In the genomic region with DNA sequence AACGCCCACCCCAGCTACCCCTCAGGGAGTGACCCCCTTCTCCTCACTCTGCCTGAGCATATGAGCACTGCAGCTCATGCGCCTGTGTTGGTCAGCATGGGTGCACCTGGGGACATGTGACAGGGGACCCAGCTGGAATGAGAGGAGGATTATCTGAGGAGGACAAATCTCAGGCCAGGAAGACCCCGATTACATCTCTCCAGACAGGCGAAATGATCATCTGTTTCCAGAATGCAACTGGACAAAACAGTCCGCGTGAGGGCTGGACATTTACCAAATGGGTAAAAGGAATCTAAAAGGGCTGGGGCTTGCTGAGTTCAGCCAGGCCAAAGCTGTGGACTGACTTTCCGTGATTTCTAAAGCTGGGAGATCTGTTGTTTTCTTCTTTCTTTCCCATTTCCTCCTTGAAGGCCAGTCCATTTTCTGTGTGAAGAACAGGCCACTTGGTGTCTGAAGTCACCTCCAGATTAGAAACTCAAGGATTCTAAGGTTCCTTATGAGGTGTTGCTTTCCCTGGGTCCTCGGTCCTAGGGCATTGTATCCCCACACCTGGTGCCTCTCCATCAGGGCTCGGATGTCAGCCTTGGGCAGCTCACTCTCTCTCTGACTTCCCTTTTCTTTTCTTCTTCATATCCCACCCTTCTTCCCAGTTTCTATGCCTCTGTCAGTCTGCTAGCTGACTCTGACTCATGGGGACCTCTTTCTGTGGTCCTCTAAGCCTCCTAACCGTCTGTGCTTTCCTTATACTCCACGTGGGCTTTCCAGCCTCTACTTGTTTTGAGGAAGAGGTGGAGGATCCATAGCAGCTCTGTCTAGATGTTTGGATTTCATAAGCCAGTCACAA, we compare ENCODE assay signal across 11 cellular contexts. TPM values are rescaled to one million over a fixed set of nuclear protein-coding genes. Genes with fewer than 3 reads are reported as not detected.
DNase-seq lines count a peak whose midpoint lies in the region; ATAC-seq and TF ChIP-seq lines count a peak whose summit lies in the region.
"Had no signal": no experiment of that assay in that cellular context is flagged by ENCODE, and none has a peak within 500 bp of the region (broad histone marks: within the 10 kb centered on the region; RNA-seq: fewer than 3 reads in every experiment).

No MANE protein-coding gene starts in this region.

- H3K27ac ChIP-seq in RWPE2 (ENCODE audit: poor library complexity, severe bottlenecking): no peak overlapping the region
- H3K27ac ChIP-seq in colonic mucosa: peak overlapping the region; percentile 37
- H3K27ac ChIP-seq in left lung: peak overlapping the region; percentile 33 to 85
- H3K27ac ChIP-seq in spleen: peak overlapping the region in 6 of 8 donors; percentile 13 to 80 (median 32)

- H3K4me1 ChIP-seq in RWPE2 (ENCODE audit: insufficient read depth, poor library complexity, severe bottlenecking) (no peaks in the 10 kb centered on the region), colonic mucosa (no peaks in the 10 kb centered on the region), left lung (peaks cover 22 to 61% of the 10 kb centered on the region in 2 donors), spleen (peaks cover 0 to 71% (median 41%) of the 10 kb centered on the region in 6 donors)
- H3K4me1 ChIP-seq: pancreas had no signal

- 75 to 83% (median 78%) methylated on average over 11 of the region's 11 CpGs for WGBS in spleen, 5 donors

- DNase-seq in RWPE2 (ENCODE audit: low spot score) (no peak), colonic mucosa (no peak), left lung (no peak), spleen (no peak), GOT3 (lab: John Stamatoyannopoulos, UW) (no peak), germinal center (ENCODE audit: low spot score) (no peak), amniotic stem cell (lab: John Stamatoyannopoulos, UW) (no peak)
- DNase-seq in activated CD4-positive, alpha-beta T cell treated with anti-CD3 and anti-CD28 coated beads for 1 hour: no peak
- DNase-seq: activated B cell treated with CpG ODN at 0.5 μM for 24 hours, NCI-H2081 had no signal

- TF ChIP-seq POLR2A in spleen (IDR thresholded peaks at IDR 0.05): no peak

- ATAC-seq in RWPE2 (ENCODE audit: low read depth): peak; percentile 8; the same call in 1 of the 3 replicates
- ATAC-seq in left lung: peak; percentile 8

- intact Hi-C loops in colonic mucosa (cut with DNase I): no loop called here
- intact Hi-C loops in left lung (cut with DNase I): no loop called here
- intact Hi-C loops in spleen (cut with DNase I; ENCODE audit: low total_unique reads): no loop called here

- H3K4me3 ChIP-seq in RWPE2 (ENCODE audit: severe bottlenecking) (no peak overlapping the region), colonic mucosa (no peak overlapping the region), left lung (no peak overlapping the region), spleen (no peak overlapping the region)
- H3K4me3 ChIP-seq: pancreas had no signal

- H3K36me3 ChIP-seq in RWPE2 (ENCODE audit: low read depth) (no peaks in the 10 kb centered on the region), colonic mucosa (no peaks in the 10 kb centered on the region), left lung (no peaks in the 10 kb centered on the region), spleen (no peaks in the 10 kb centered on the region)
- H3K36me3 ChIP-seq: pancreas had no signal

- TF ChIP-seq CTCF in RWPE2 (IDR thresholded peaks at IDR 0.05; ENCODE audit: poor library complexity, severe bottlenecking) (no peak), colonic mucosa (IDR thresholded peaks at IDR 0.05) (no peak), left lung (IDR thresholded peaks at IDR 0.05) (no peak), spleen (IDR thresholded peaks at IDR 0.05 in 8 of 11, conservative IDR thresholded peaks at IDR 0.05 in 3 of 11) (no peak)

- peak overlapping the region in 1 of 2 donors; percentile 24 for H3K9ac ChIP-seq in colonic mucosa (ENCODE audit: low read depth in 2 of 2, low read length in 2 of 2)

- H3K27me3 ChIP-seq in RWPE2 (ENCODE audit: insufficient read depth, poor library complexity, severe bottlenecking) (no peaks in the 10 kb centered on the region), colonic mucosa (no peaks in the 10 kb centered on the region), left lung (no peaks in the 10 kb centered on the region), spleen (replicated peaks in 1 of 7) (peaks cover 0 to 4% (median 0%) of the 10 kb centered on the region in 7 donors)
- H3K27me3 ChIP-seq: pancreas had no signal

- H3K9me3 ChIP-seq in RWPE2 (ENCODE audit: severe bottlenecking): no peaks in the 10 kb centered on the region
- no peaks in the 10 kb centered on the region for H3K9me3 ChIP-seq in colonic mucosa
- H3K9me3 ChIP-seq in left lung: no peaks in the 10 kb centered on the region
- no peaks in the 10 kb centered on the region for H3K9me3 ChIP-seq in spleen
- H3K9me3 ChIP-seq: pancreas had no signal

RNA-seq across cellular contexts. Expression of a gene that starts 8.2 kb away (rescaled TPM):
- 10 to 100 TPM; 17.4 to 36.2 TPM for total RNA-seq in colonic mucosa
- total RNA-seq in left lung: 100 to 1,000 TPM; 162 to 172 TPM
- total RNA-seq in spleen: 100 to 1,000 TPM in 2 of 7 donors, 10 to 100 TPM in 5; 19.2 to 430 (median 46.7) TPM
- polyA plus RNA-seq in spleen: 10 to 100 TPM in 2 of 3 donors, 1 to 10 TPM in 1; 7.5 to 58.2 (median 16.7) TPM

RNA-seq across cellular contexts. Expression of a gene that starts 14.3 kb away (rescaled TPM):
- total RNA-seq in colonic mucosa (10 to 100 TPM; 28.9 to 33.6 TPM), left lung (10 to 100 TPM; 26.1 to 33.0 TPM), spleen (10 to 100 TPM; 41.2 to 61.9 (median 52.4) TPM)
- 10 to 100 TPM; 25.1 to 33.8 (median 31.0) TPM for polyA plus RNA-seq in spleen

RNA-seq across cellular contexts. Expression of a gene that starts 29.0 kb away (rescaled TPM):
- 100 to 1,000 TPM; 273 to 366 TPM for total RNA-seq in colonic mucosa
- total RNA-seq in left lung: 100 to 1,000 TPM; 234 to 268 TPM
- 100 to 1,000 TPM; 162 to 203 (median 183) TPM for total RNA-seq in spleen
- 100 to 1,000 TPM in 1 of 3 donors, 10 to 100 TPM in 2; 56.6 to 105 (median 65.8) TPM for polyA plus RNA-seq in spleen

RNA-seq across cellular contexts. Expression of a gene that starts 29.2 kb away (rescaled TPM):
- total RNA-seq in colonic mucosa: 1 to 10 TPM; 3.5 to 4.0 TPM
- total RNA-seq in left lung: 1 to 10 TPM; 4.0 to 4.3 TPM
- 10 to 100 TPM in 2 of 7 donors, 1 to 10 TPM in 5; 3.3 to 19.4 (median 6.4) TPM for total RNA-seq in spleen
- 1 to 10 TPM; 2.7 to 4.4 (median 3.5) TPM for polyA plus RNA-seq in spleen

RNA-seq across cellular contexts. Expression of a gene that starts 32.8 kb away (rescaled TPM):
- total RNA-seq in colonic mucosa: 1 to 10 TPM; 1.5 TPM
- under 1 TPM; 0.70 to 0.89 TPM for total RNA-seq in left lung
- total RNA-seq in spleen: 10 to 100 TPM in 1 of 7 donors, 1 to 10 TPM in 6; 1.5 to 11.5 (median 4.0) TPM
- polyA plus RNA-seq in spleen: 1 to 10 TPM in 1 of 3 donors, under 1 TPM in 2; 0.41 to 3.1 (median 0.46) TPM
